15 cellular contexts compared by ENCODE assay signal in the genomic region with DNA sequence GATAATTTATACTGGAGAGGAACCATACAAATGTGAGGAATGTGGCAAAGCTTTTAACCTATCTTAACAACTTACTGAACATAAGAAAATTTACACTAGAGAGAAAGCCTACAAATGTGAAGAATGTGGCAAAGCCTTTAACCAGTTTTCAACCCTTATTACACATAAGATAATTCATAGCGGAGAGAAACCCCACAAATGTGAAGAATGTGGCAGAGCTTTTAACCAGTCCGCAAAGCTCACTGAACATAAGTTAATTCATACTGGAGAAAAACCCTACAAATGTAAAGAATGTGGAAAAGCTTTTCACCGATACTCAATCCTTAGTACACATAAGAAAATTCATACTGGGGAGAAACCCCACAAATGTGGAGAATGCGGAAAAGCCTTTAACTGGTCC. TPM values are rescaled to one million over a fixed set of nuclear protein-coding genes. Genes with fewer than 3 reads are reported as not detected.
DNase-seq lines count a peak whose midpoint lies in the region; ATAC-seq and TF ChIP-seq lines count a peak whose summit lies in the region.
"Had no signal": no experiment of that assay in that cellular context is flagged by ENCODE, and none has a peak within 500 bp of the region (broad histone marks: within the 10 kb centered on the region; RNA-seq: fewer than 3 reads in every experiment).

No MANE protein-coding gene starts in this region.

- H4K91ac ChIP-seq in trophoblast cell (ENCODE audit: low read depth, low read length), result no peak overlapping the region

- BruUV-seq in OCI-LY7 (replicated peaks; lab: Mats Ljungman, UMichigan), result TSS peak; percentile 19

- no peaks in the 10 kb centered on the region for H3K79me1 ChIP-seq in trophoblast cell (ENCODE audit: low read length)

- no peaks in the 10 kb centered on the region for H3K27me3 ChIP-seq in trophoblast cell (ENCODE audit: insufficient read depth, low read length)
- H3K27me3 ChIP-seq in thyroid gland, result no peaks in the 10 kb centered on the region
- no peaks in the 10 kb centered on the region for H3K27me3 ChIP-seq in dorsolateral prefrontal cortex
- H3K27me3 ChIP-seq: BE2C had no signal

- H3K9ac ChIP-seq in trophoblast cell (ENCODE audit: low read length), result no peak overlapping the region
- H3K9ac ChIP-seq: GM23248 had no signal

- H3K9me3 ChIP-seq in OCI-LY7 (ENCODE audit: low read length) (peaks cover 14% of the 10 kb centered on the region; the same call in 1 of the 2 replicates), trophoblast cell (ENCODE audit: insufficient read depth, low read depth, low read length) (no peaks in the 10 kb centered on the region), thyroid gland (no peaks in the 10 kb centered on the region)
- H3K9me3 ChIP-seq: BE2C had no signal

- H2AFZ ChIP-seq in OCI-LY7 (ENCODE audit: low read length) (no peak overlapping the region), trophoblast cell (ENCODE audit: insufficient read depth, low read length, poor library complexity) (no peak overlapping the region)
- H2AFZ ChIP-seq: GM23248 had no signal

- no peak for ATAC-seq in HG02840 (IDR thresholded peaks at IDR 0.05; ENCODE audit: low FRiP score, unreplicated experiment)

- TF ChIP-seq CTCF in OCI-LY7 (conservative IDR thresholded peaks at IDR 0.05; ENCODE audit: low read length) (no peak), thyroid gland (IDR thresholded peaks at IDR 0.05) (no peak), dorsolateral prefrontal cortex (IDR thresholded peaks at IDR 0.05 in 54 of 56, conservative IDR thresholded peaks at IDR 0.05 in 2 of 56; ENCODE audit: low read depth in 1 of 56, partially characterized antibody in 56 of 56) (no peak)

- H3K27ac ChIP-seq in OCI-LY7 (ENCODE audit: low read depth, low read length, poor library complexity, severe bottlenecking), result no peak overlapping the region
- peak overlapping the region; percentile 41 for H3K27ac ChIP-seq in trophoblast cell (ENCODE audit: low read depth, low read length)
- H3K27ac ChIP-seq in thyroid gland, result no peak overlapping the region
- H3K27ac ChIP-seq in dorsolateral prefrontal cortex, result no peak overlapping the region
- H3K27ac ChIP-seq: GM23248 had no signal

- no peak overlapping the region for H4K8ac ChIP-seq in trophoblast cell (ENCODE audit: low read depth, low read length)

- TF ChIP-seq POLR2A in thyroid gland (IDR thresholded peaks at IDR 0.05), result no peak

- no peak overlapping the region for H2BK120ac ChIP-seq in trophoblast cell (ENCODE audit: insufficient read depth, low read length, poor library complexity)

- H4K12ac ChIP-seq in trophoblast cell (ENCODE audit: low read depth, low read length), result no peak overlapping the region

- POLR2A ChIA-PET in OCI-LY7 (lab: Charles Lee), result interaction anchor here (0.6 kb wide), 2 partner anchors 10 to 277 kb away, joined by 3 to 4 read pairs; no protein-coding TSS in a partner anchor

- DNase-seq in OCI-LY7 (ENCODE audit: low spot score) (no peak), astrocyte of the hippocampus (ENCODE audit: low read depth, low spot score) (peak; percentile 16), trophoblast cell (no peak), NCI-H1048 (lab: John Stamatoyannopoulos, UW) (no peak), thyroid gland (no peak), dorsolateral prefrontal cortex (no peak)
- DNase-seq: ACHN; BE2C; C1 segment of cervical spinal cord; CD4-positive, CD25-positive, alpha-beta regulatory T cell; CD8-positive, alpha-beta memory T cell; COR-L47; GM23248; HCEC 1CT had no signal

- H3K4me1 ChIP-seq in OCI-LY7 (ENCODE audit: insufficient read depth, low read length, poor library complexity, severe bottlenecking), result no peaks in the 10 kb centered on the region
- no peaks in the 10 kb centered on the region for H3K4me1 ChIP-seq in trophoblast cell (ENCODE audit: control insufficient read depth in 1 of 2, insufficient read depth in 2 of 2, low read length in 2 of 2)
- H3K4me1 ChIP-seq in thyroid gland, result no peaks in the 10 kb centered on the region
- H3K4me1 ChIP-seq: BE2C had no signal

- H3K4ac ChIP-seq in trophoblast cell (ENCODE audit: low read depth, low read length), result no peak overlapping the region

- H3K36me3 ChIP-seq in OCI-LY7 (ENCODE audit: insufficient read depth, low read length) (peaks cover 52% of the 10 kb centered on the region), trophoblast cell (ENCODE audit: control insufficient read depth in 1 of 2, insufficient read depth in 2 of 2, low read length in 2 of 2) (no peaks in the 10 kb centered on the region), thyroid gland (no peaks in the 10 kb centered on the region)
- H3K36me3 ChIP-seq: BE2C had no signal

- no peaks in the 10 kb centered on the region for H3K79me2 ChIP-seq in OCI-LY7 (ENCODE audit: insufficient read depth, low read depth, low read length)
- no peaks in the 10 kb centered on the region for H3K79me2 ChIP-seq in trophoblast cell (ENCODE audit: control insufficient read depth, insufficient read depth, low read length, poor library complexity)

- no peak overlapping the region for H2BK5ac ChIP-seq in trophoblast cell (ENCODE audit: low read depth, low read length, poor library complexity)

- no peak overlapping the region for H3K23ac ChIP-seq in trophoblast cell (ENCODE audit: low read length)

- no peak overlapping the region for H2AK5ac ChIP-seq in trophoblast cell (ENCODE audit: low read length)

- no peaks in the 10 kb centered on the region for H4K20me1 ChIP-seq in OCI-LY7 (ENCODE audit: insufficient read depth, low read length)

- CTCF ChIA-PET in OCI-LY7 (lab: Charles Lee; ENCODE audit: unreplicated experiment), result no interaction called here

- H3K4me2 ChIP-seq in OCI-LY7 (ENCODE audit: low read length) (no peak overlapping the region), trophoblast cell (ENCODE audit: low read length) (no peak overlapping the region)

- no peak overlapping the region for H2BK12ac ChIP-seq in trophoblast cell (ENCODE audit: low read length)

- H3K18ac ChIP-seq in trophoblast cell (ENCODE audit: low read length), result no peak overlapping the region

- H3K9me2 ChIP-seq in OCI-LY7 (ENCODE audit: insufficient read depth, low read length), result no peaks in the 10 kb centered on the region

- no CpG with 5 or more reads among the region's 4 CpGs for WGBS in trophoblast cell (ENCODE audit: extremely low coverage, insufficient coverage, insufficient read length)
- 80 to 91% methylated on average over 4 of the region's 4 CpGs for WGBS in thyroid gland, 2 donors

- H3K14ac ChIP-seq in trophoblast cell (ENCODE audit: low read length), result no peak overlapping the region

- H3K4me3 ChIP-seq in OCI-LY7 (ENCODE audit: low read depth, low read length, poor library complexity, severe bottlenecking) (no peak overlapping the region), trophoblast cell (ENCODE audit: low read depth, low read length) (no peak overlapping the region), thyroid gland (replicated peaks in 1 of 3) (no peak overlapping the region), dorsolateral prefrontal cortex (no peak overlapping the region)
- H3K4me3 ChIP-seq: GM23248 had no signal

- intact Hi-C loops in OCI-LY7 (cut with micrococcal nuclease; ENCODE audit: unreplicated experiment) (loop anchor here (10.0 kb wide), 1 partner anchor 63 kb away; no protein-coding TSS in a partner anchor), thyroid gland (cut with DNase I) (no loop called here), dorsolateral prefrontal cortex (cut with DNase I) (no loop called here)

RNA-seq across cellular contexts. Expression of a gene that starts 37.9 kb away (rescaled TPM):
- total RNA-seq in OCI-LY7 (2014; rRNA removed; shearing (Covaris generic)), result 24.4 and 25.6 TPM in 2 replicates
- 23.5 and 27.8 TPM in 2 replicates for total RNA-seq in OCI-LY7 (2022)
- polyA plus RNA-seq in trophoblast cell (2013), result 10.1 and 12.1 TPM in 2 replicates
- 10 to 100 TPM; 13.3 to 30.5 (median 21.8) TPM for total RNA-seq in thyroid gland
- total RNA-seq in dorsolateral prefrontal cortex, result 10 to 100 TPM; 22.0 to 54.1 (median 33.1) TPM
